Comparison of ENCODE assay signal across 14 cellular contexts in the genomic region with DNA sequence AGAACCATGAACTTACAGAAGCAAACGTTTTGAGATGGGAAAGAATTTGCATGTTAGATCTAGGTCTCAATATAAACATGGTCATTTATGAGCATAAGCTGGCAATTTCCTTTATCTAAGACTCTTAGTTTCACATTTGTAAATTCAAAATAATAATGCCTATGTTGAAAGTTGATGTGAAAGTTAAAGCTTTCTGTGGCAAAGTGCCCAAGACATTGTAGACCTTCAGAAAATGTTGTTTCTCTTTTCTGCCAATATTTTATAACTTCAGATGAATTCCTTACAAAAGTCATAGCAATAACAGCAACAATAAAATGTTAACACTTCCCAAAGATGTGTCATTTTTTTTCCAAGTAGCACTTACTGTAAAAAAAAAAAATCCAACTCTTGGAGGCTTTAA.
DNase-seq lines count a peak whose midpoint lies in the region; ATAC-seq and TF ChIP-seq lines count a peak whose summit lies in the region.
"Had no signal": no experiment of that assay in that cellular context is flagged by ENCODE, and none has a peak within 500 bp of the region (broad histone marks: within the 10 kb centered on the region; RNA-seq: fewer than 3 reads in every experiment).

No MANE protein-coding gene starts in this region.

- H3K27ac ChIP-seq in coronary artery (peak overlapping the region; percentile 57 to 82), gastroesophageal sphincter (peak overlapping the region; percentile 20 to 63 (median 54))

- no peak for TF ChIP-seq POLR2A in gastroesophageal sphincter (IDR thresholded peaks at IDR 0.05)

- no peaks in the 10 kb centered on the region for H3K27me3 ChIP-seq in gastroesophageal sphincter

- H3K9me3 ChIP-seq in gastroesophageal sphincter: peaks cover 0 to 11% (median 0%) of the 10 kb centered on the region in 3 donors

- no peak overlapping the region for H3K4me3 Mint-ChIP-seq in activated naive CD4-positive, alpha-beta T cell treated with anti-CD3 and anti-CD28 coated beads, Interleukin-2, amount 10 ng/mL, durations not matched to agents 7 days and 5 days
- H3K4me3 Mint-ChIP-seq: CD4-positive, CD25-positive, alpha-beta regulatory T cell; H9; IgD-negative memory B cell had no signal

- 9 to 25% methylated on average over 1 of the region's 1 CpG for WGBS in gastroesophageal sphincter (ENCODE audit: low coverage in 1 of 2), 2 donors

- H3K36me3 ChIP-seq in gastroesophageal sphincter: no peaks in the 10 kb centered on the region

- no peak overlapping the region for H3K4me3 ChIP-seq in coronary artery
- H3K4me3 ChIP-seq in gastroesophageal sphincter: no peak overlapping the region
- no peak overlapping the region for H3K4me3 ChIP-seq in retinal pigment epithelial cell (ENCODE audit: low read length)

- no peak for TF ChIP-seq CTCF in coronary artery (IDR thresholded peaks at IDR 0.05)
- TF ChIP-seq CTCF in gastroesophageal sphincter (IDR thresholded peaks at IDR 0.05): no peak
- TF ChIP-seq CTCF in retinal pigment epithelial cell (conservative IDR thresholded peaks at IDR 0.05; ENCODE audit: low read depth, low read length): no peak

- no peak for ATAC-seq in gastroesophageal sphincter

- TF ChIP-seq EP300 in gastroesophageal sphincter (IDR thresholded peaks at IDR 0.05): no peak

- H3K27ac Mint-ChIP-seq in activated naive CD4-positive, alpha-beta T cell treated with anti-CD3 and anti-CD28 coated beads, Interleukin-2, amount 10 ng/mL, durations not matched to agents 7 days and 5 days: no peak overlapping the region
- H3K27ac Mint-ChIP-seq: CD4-positive, CD25-positive, alpha-beta regulatory T cell; H9; IgD-negative memory B cell had no signal

- no peaks in the 10 kb centered on the region for H3K27me3 Mint-ChIP-seq in activated naive CD4-positive, alpha-beta T cell treated with anti-CD3 and anti-CD28 coated beads, Interleukin-2, amount 10 ng/mL, durations not matched to agents 7 days and 5 days
- H3K27me3 Mint-ChIP-seq: CD4-positive, CD25-positive, alpha-beta regulatory T cell had no signal

- no peaks in the 10 kb centered on the region for H3K4me1 Mint-ChIP-seq in activated naive CD4-positive, alpha-beta T cell treated with anti-CD3 and anti-CD28 coated beads, Interleukin-2, amount 10 ng/mL, durations not matched to agents 7 days and 5 days
- H3K4me1 Mint-ChIP-seq: CD4-positive, CD25-positive, alpha-beta regulatory T cell; H9; IgD-negative memory B cell had no signal

- DNase-seq in coronary artery (ENCODE audit: low spot score) (no peak), retinal pigment epithelial cell (ENCODE audit: low read depth) (peak; percentile 32), Kasumi-1 (lab: John Stamatoyannopoulos, UW) (no peak), cerebellar nuclear complex (lab: John Stamatoyannopoulos, UW) (no peak), NCI-H524 treated with DMSO at 0.1 percent for 48 hours (lab: John Stamatoyannopoulos, UW) (no peak)
- DNase-seq in activated naive CD4-positive, alpha-beta T cell treated with anti-CD3 and anti-CD28 coated beads, Interleukin-2, amount 10 ng/mL, durations not matched to agents 7 days and 5 days: no peak
- DNase-seq: CD4-positive, CD25-positive, alpha-beta regulatory T cell; H9; NCI-H187; NCI-H345; NCI-H69; Right ventricle myocardium superior had no signal

- peaks cover 0 to 22% (median 0%) of the 10 kb centered on the region in 3 donors for H3K4me1 ChIP-seq in gastroesophageal sphincter

- no peaks in the 10 kb centered on the region for H3K36me3 Mint-ChIP-seq in activated naive CD4-positive, alpha-beta T cell treated with anti-CD3 and anti-CD28 coated beads, Interleukin-2, amount 10 ng/mL, durations not matched to agents 7 days and 5 days
- H3K36me3 Mint-ChIP-seq: CD4-positive, CD25-positive, alpha-beta regulatory T cell; IgD-negative memory B cell had no signal

- CTCF ChIA-PET in activated naive CD4-positive, alpha-beta T cell treated with anti-CD3 and anti-CD28 coated beads, Interleukin-2, amount 10 ng/mL, durations not matched to agents 7 days and 5 days (lab: Charles Lee): no interaction called here

- H3K9me3 Mint-ChIP-seq in activated naive CD4-positive, alpha-beta T cell treated with anti-CD3 and anti-CD28 coated beads, Interleukin-2, amount 10 ng/mL, durations not matched to agents 7 days and 5 days: no peaks in the 10 kb centered on the region
